In genomic region chr2:179454443-179455218, GRCh38 we compare ENCODE assay signal across 15 cellular contexts.
DNase-seq lines count a peak whose midpoint lies in the region; ATAC-seq, FAIRE-seq and TF ChIP-seq lines count a peak whose summit lies in the region.
"Had no signal": no experiment of that assay in that cellular context is flagged by ENCODE, and none has a peak within 500 bp of the region (broad histone marks: within the 10 kb centered on the region; RNA-seq: fewer than 3 reads in every experiment).

No MANE protein-coding gene starts in this region.

- no peaks in the 10 kb centered on the region for H3K27me3 ChIP-seq in endothelial cell of umbilical vein (ENCODE audit: control insufficient read depth in 2 of 2, insufficient read depth in 2 of 2, low read length in 2 of 2)

- H3K4me3 ChIP-seq in endothelial cell of umbilical vein (replicated peaks in 1 of 3; ENCODE audit: insufficient read depth in 1 of 3, low read depth in 1 of 3, low read length in 3 of 3): no peak overlapping the region
- H3K4me3 ChIP-seq: lower lobe of right lung had no signal

- H3K4me1 Mint-ChIP-seq in glutamatergic neuron (ENCODE audit: low read depth, unreplicated experiment): no peaks in the 10 kb centered on the region
- H3K4me1 Mint-ChIP-seq: activated CD4-positive, alpha-beta T cell treated with anti-CD3 and anti-CD28 coated beads, Interleukin-2, amount 10 ng/mL, durations not matched to agents 24 days and 14 days; activated T-helper 17 cell treated with anti-CD3 and anti-CD28 coated beads, Interleukin-2, amount 50 U/mL, for 72 hours had no signal

- H3K4me3 Mint-ChIP-seq in glutamatergic neuron (ENCODE audit: unreplicated experiment): no peak overlapping the region
- H3K4me3 Mint-ChIP-seq: activated CD4-positive, alpha-beta T cell treated with anti-CD3 and anti-CD28 coated beads, Interleukin-2, amount 10 ng/mL, durations not matched to agents 24 days and 14 days; activated T-helper 17 cell treated with anti-CD3 and anti-CD28 coated beads, Interleukin-2, amount 50 U/mL, for 72 hours had no signal

- POLR2A ChIA-PET in endothelial cell of umbilical vein (lab: Charles Lee): interaction anchor here (0.6 kb wide), 1 partner anchor 1943 kb away, joined by 3 read pairs; no protein-coding TSS in a partner anchor

- no peaks in the 10 kb centered on the region for H3K9me3 Mint-ChIP-seq in glutamatergic neuron (ENCODE audit: unreplicated experiment)
- H3K9me3 Mint-ChIP-seq: activated CD4-positive, alpha-beta T cell treated with anti-CD3 and anti-CD28 coated beads, Interleukin-2, amount 10 ng/mL, durations not matched to agents 24 days and 14 days had no signal

- H3K36me3 ChIP-seq in endothelial cell of umbilical vein (ENCODE audit: control insufficient read depth in 2 of 2, extremely low read depth in 1 of 2, insufficient read depth in 2 of 2, low read length in 2 of 2): no peaks in the 10 kb centered on the region
- H3K36me3 ChIP-seq: lower lobe of right lung had no signal

- no peaks in the 10 kb centered on the region for H3K36me3 Mint-ChIP-seq in glutamatergic neuron (ENCODE audit: unreplicated experiment)

- DNase-seq in EH (ENCODE audit: low read depth): peak; percentile 96
- peak; percentile 84 for DNase-seq in RCC 7860 (ENCODE audit: low spot score)
- peak; percentile 72 for DNase-seq in endothelial cell of umbilical vein (ENCODE audit: low read depth, low spot score)
- peak; percentile 94 for DNase-seq in non-pigmented ciliary epithelial cell (ENCODE audit: low read depth)
- DNase-seq in glutamatergic neuron: no peak
- DNase-seq in SKM-1 treated with dmso at 0.1 percent for 144 hours (lab: John Stamatoyannopoulos, UW; ENCODE audit: unreplicated experiment): no peak
- no peak for DNase-seq in NCI-H146 (lab: John Stamatoyannopoulos, UW)
- DNase-seq: activated CD4-positive, alpha-beta T cell treated with anti-CD3 and anti-CD28 coated beads, Interleukin-2, amount 10 ng/mL, durations not matched to agents 24 days and 14 days; lower lobe of right lung; NCI-H1436; NCI-H82; stimulated activated naive CD8-positive, alpha-beta T cell treated with anti-CD3 and anti-CD28 coated beads, Interleukin-15, Interleukin-2, amounts not matched to agents 100 U/mL and 50 U/mL, for 24 hours had no signal

- peaks cover 9% of the 10 kb centered on the region for H3K4me1 ChIP-seq in endothelial cell of umbilical vein (ENCODE audit: control insufficient read depth, extremely low read depth, insufficient read depth, low read length)
- H3K4me1 ChIP-seq: lower lobe of right lung, parathyroid adenoma had no signal

- FAIRE-seq in RCC 7860 (lab: Jason Lieb, UNC) (peak; percentile 97), endothelial cell of umbilical vein (lab: Jason Lieb, UNC) (peak; percentile 85)

- dilution Hi-C loops in endothelial cell of umbilical vein (cut with MboI; ENCODE audit: extremely low pct_ligation_motif_present, low sequenced_read_pairs): no loop called here

- no peak for TF ChIP-seq POLR2A in endothelial cell of umbilical vein (IDR thresholded peaks at IDR 0.05; ENCODE audit: low read depth, low read length)

- peaks cover 2% of the 10 kb centered on the region for H3K9me3 ChIP-seq in endothelial cell of umbilical vein (replicated peaks; ENCODE audit: control insufficient read depth, insufficient read depth, low read length)
- H3K9me3 ChIP-seq: lower lobe of right lung had no signal

- H3K27me3 Mint-ChIP-seq in glutamatergic neuron (ENCODE audit: unreplicated experiment): no peaks in the 10 kb centered on the region
- H3K27me3 Mint-ChIP-seq: activated CD4-positive, alpha-beta T cell treated with anti-CD3 and anti-CD28 coated beads, Interleukin-2, amount 10 ng/mL, durations not matched to agents 24 days and 14 days; activated T-helper 17 cell treated with anti-CD3 and anti-CD28 coated beads, Interleukin-2, amount 50 U/mL, for 72 hours had no signal

- H3K79me2 ChIP-seq in endothelial cell of umbilical vein (ENCODE audit: control insufficient read depth, insufficient read depth, low read length): no peaks in the 10 kb centered on the region
- H3K79me2 ChIP-seq: parathyroid adenoma had no signal

- BruUV-seq in endothelial cell of umbilical vein (replicated peaks; lab: Mats Ljungman, UMichigan): TSS peak; percentile 50

- TF ChIP-seq CTCF in endothelial cell of umbilical vein (IDR thresholded peaks at IDR 0.05; ENCODE audit: extremely low read depth in 1 of 2, insufficient read depth in 1 of 2, low read depth in 1 of 2, low read length in 2 of 2) (no peak), glutamatergic neuron (IDR thresholded peaks at IDR 0.05; ENCODE audit: partially characterized antibody, unreplicated experiment) (no peak)

- peak overlapping the region; percentile 60 for H3K27ac ChIP-seq in endothelial cell of umbilical vein (ENCODE audit: insufficient read depth, low read depth, low read length)
- H3K27ac ChIP-seq: lower lobe of right lung, parathyroid adenoma had no signal

- H3K9ac ChIP-seq in endothelial cell of umbilical vein (replicated peaks; ENCODE audit: extremely low read depth, insufficient read depth, low read length): no peak overlapping the region
- H3K9ac ChIP-seq: parathyroid adenoma had no signal

- ATAC-seq in GM18861 (IDR thresholded peaks at IDR 0.05; ENCODE audit: unreplicated experiment): no peak
- ATAC-seq: activated T-helper 17 cell treated with anti-CD3 and anti-CD28 coated beads, Interleukin-2, amount 50 U/mL, for 72 hours; lower lobe of right lung; stimulated activated naive CD8-positive, alpha-beta T cell treated with anti-CD3 and anti-CD28 coated beads, Interleukin-15, Interleukin-2, amounts not matched to agents 100 U/mL and 50 U/mL, for 24 hours had no signal

- no peak overlapping the region for H2AFZ ChIP-seq in endothelial cell of umbilical vein (ENCODE audit: low read depth, low read length)
- H2AFZ ChIP-seq: parathyroid adenoma had no signal

- intact Hi-C loops in endothelial cell of umbilical vein (cut with micrococcal nuclease): no loop called here

- no peaks in the 10 kb centered on the region for H3K9me1 ChIP-seq in endothelial cell of umbilical vein (replicated peaks; ENCODE audit: control insufficient read depth, extremely low read depth, insufficient read depth, low read length)

- H3K27ac Mint-ChIP-seq in glutamatergic neuron (ENCODE audit: unreplicated experiment): no peak overlapping the region
- H3K27ac Mint-ChIP-seq: activated CD4-positive, alpha-beta T cell treated with anti-CD3 and anti-CD28 coated beads, Interleukin-2, amount 10 ng/mL, durations not matched to agents 24 days and 14 days; activated T-helper 17 cell treated with anti-CD3 and anti-CD28 coated beads, Interleukin-2, amount 50 U/mL, for 72 hours had no signal

- CTCF ChIA-PET in endothelial cell of umbilical vein (lab: Charles Lee): interaction anchor here (1.0 to 3.8 kb wide), 6 partner anchors 10 to 44 kb away, joined by 3 to 19 read pairs (median 6); no protein-coding TSS in a partner anchor

- H4K20me1 ChIP-seq in endothelial cell of umbilical vein (replicated peaks; ENCODE audit: control insufficient read depth, extremely low read depth, insufficient read depth, low read length): no peaks in the 10 kb centered on the region

- no peak overlapping the region for H3K4me2 ChIP-seq in endothelial cell of umbilical vein (ENCODE audit: insufficient read depth, low read length)

TF ChIP-seq in endothelial cell of umbilical vein, 7 proteins besides CTCF, POLR2A, EP300 and RAD21:
- peak; percentile 94 for TF ChIP-seq FOS (IDR thresholded peaks at IDR 0.05; ENCODE audit: borderline replicate concordance, insufficient read depth, low read length)
- no peak for TF ChIP-seq MYC (IDR thresholded peaks at IDR 0.05; ENCODE audit: low read depth, low read length)
- TF ChIP-seq GATA2 (IDR thresholded peaks at IDR 0.05; ENCODE audit: insufficient read depth, insufficient read length, low read depth, low read length): no peak
- TF ChIP-seq POLR2AphosphoS5 (IDR thresholded peaks at IDR 0.05; ENCODE audit: insufficient read depth, low read depth, low read length): peak; percentile 20
- TF ChIP-seq JUN (IDR thresholded peaks at IDR 0.05; ENCODE audit: borderline replicate concordance, insufficient read depth, insufficient read length, low read depth): peak; percentile 58
- TF ChIP-seq, protein P1, sequence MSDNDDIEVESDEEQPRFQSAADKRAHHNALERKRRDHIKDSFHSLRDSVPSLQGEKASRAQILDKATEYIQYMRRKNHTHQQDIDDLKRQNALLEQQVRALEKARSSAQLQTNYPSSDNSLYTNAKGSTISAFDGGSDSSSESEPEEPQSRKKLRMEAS (IDR thresholded peaks at IDR 0.05; ENCODE audit: insufficient read depth, insufficient read length): no peak
- TF ChIP-seq EZH2 (IDR thresholded peaks at IDR 0.05; ENCODE audit: borderline replicate concordance, low read depth, low read length, severe bottlenecking): no peak
TF ChIP-seq in endothelial cell of umbilical vein: peak in this region for 3.

Comparison
In these comparisons a context has a peak if more than half of its experiments do, and no peak if none do; other contexts are left out.
1. DNase-seq: peak in EH (single experiment), RCC 7860 (single experiment), endothelial cell of umbilical vein (single experiment) and non-pigmented ciliary epithelial cell (single experiment); none in glutamatergic neuron (single experiment), SKM-1 treated with dmso at 0.1 percent for 144 hours (single experiment) and NCI-H146 (single experiment).